ENCODE assay signal across 1 cellular context in genomic region chr1:11650331-11650991, GRCh38.
TF ChIP-seq lines count a peak whose summit lies in the region.

No MANE protein-coding gene starts in this region.

TF ChIP-seq in K562, 482 proteins besides CTCF, POLR2A, EP300 and RAD21 (continued from another document and continues in another):
- TF ChIP-seq ATF3 (IDR thresholded peaks at IDR 0.05) (no peak), ATF3 (CRISPR knock-in tag; conservative IDR thresholded peaks at IDR 0.05) (peak; percentile 44; the same call in 1 of the 2 replicates), ZKSCAN1 (IDR thresholded peaks at IDR 0.05; ENCODE audit: low read depth, low read length) (peak; percentile 67; the same call in 1 of the 2 replicates), E2F5 (CRISPR knock-in tag; IDR thresholded peaks at IDR 0.05) (peak; percentile 52; the same call in 1 of the 2 replicates), BCOR (IDR thresholded peaks at IDR 0.05) (peak; percentile 98), ZBTB34 (CRISPR knock-in tag; IDR thresholded peaks at IDR 0.05) (no peak), CHD4 (IDR thresholded peaks at IDR 0.05; ENCODE audit: insufficient read depth, insufficient replicate concordance, low read depth, low read length, poor library complexity, severe bottlenecking) (no peak), NFRKB (IDR thresholded peaks at IDR 0.05; ENCODE audit: low read depth) (no peak), ZNF586 (CRISPR knock-in tag; conservative IDR thresholded peaks at IDR 0.05) (no peak), YY1 (IDR thresholded peaks at IDR 0.05; ENCODE audit: borderline replicate concordance in 1 of 3, control insufficient read depth in 1 of 3, extremely low read depth in 1 of 3, insufficient read depth in 3 of 3, insufficient read length in 1 of 3, insufficient replicate concordance in 2 of 3, low read depth in 1 of 3, low read length in 2 of 3) (peak in 1 of 3 experiments; percentile 60), PTBP1 (IDR thresholded peaks at IDR 0.05; ENCODE audit: low read depth, low read length) (peak; percentile 97), ZNF511 (CRISPR knock-in tag; IDR thresholded peaks at IDR 0.05) (peak; percentile 57; the same call in 1 of the 2 replicates), MYNN (IDR thresholded peaks at IDR 0.05) (peak; percentile 81), MYNN (CRISPR knock-in tag; IDR thresholded peaks at IDR 0.05) (no peak), ESRRA (IDR thresholded peaks at IDR 0.05; ENCODE audit: borderline replicate concordance, low read depth) (peak; percentile 91), ZNF445 (CRISPR knock-in tag; IDR thresholded peaks at IDR 0.05; ENCODE audit: low read depth) (no peak), IRF1 (CRISPR knock-in tag; IDR thresholded peaks at IDR 0.05; ENCODE audit: borderline replicate concordance) (no peak), SMARCA5 (IDR thresholded peaks at IDR 0.05) (peak; percentile 96; the same call in 1 of the 2 replicates), SFPQ (IDR thresholded peaks at IDR 0.05; ENCODE audit: low read depth, low read length) (no peak), KLF6 (CRISPR knock-in tag; IDR thresholded peaks at IDR 0.05; ENCODE audit: borderline replicate concordance) (no peak), ZNF175 (CRISPR knock-in tag; IDR thresholded peaks at IDR 0.05; ENCODE audit: low read depth) (no peak), TCF7 (IDR thresholded peaks at IDR 0.05; ENCODE audit: borderline replicate concordance) (0 out of 2 replicates have a peak, but pooled peaks have one; percentile 63), ZNF121 (CRISPR knock-in tag; conservative IDR thresholded peaks at IDR 0.05) (peak; percentile 37; the same call in 1 of the 2 replicates), BCLAF1 (IDR thresholded peaks at IDR 0.05; ENCODE audit: borderline replicate concordance in 1 of 2, control insufficient read depth in 1 of 2, low read depth in 2 of 2, low read length in 1 of 2) (no peak), CTBP1 (IDR thresholded peaks at IDR 0.05; ENCODE audit: borderline replicate concordance) (peak; percentile 98), ATF1 (CRISPR knock-in tag; IDR thresholded peaks at IDR 0.05) (no peak; the same call in 1 of the 2 replicates), ATF1 (tag; IDR thresholded peaks at IDR 0.05) (peak; percentile 54), HCFC1 (IDR thresholded peaks at IDR 0.05; ENCODE audit: low read depth, low read length) (0 out of 2 replicates have a peak, but pooled peaks have one; percentile 29), BHLHE40 (IDR thresholded peaks at IDR 0.05; ENCODE audit: low read length) (peak; percentile 84), MGA (IDR thresholded peaks at IDR 0.05) (peak; percentile 63), ZFX (CRISPR knock-in tag; IDR thresholded peaks at IDR 0.05) (peak; percentile 81), RBFOX2 (IDR thresholded peaks at IDR 0.05; ENCODE audit: low read depth, low read length) (peak; percentile 54), ZNF143 (CRISPR knock-in tag; IDR thresholded peaks at IDR 0.05) (0 out of 2 replicates have a peak, but pooled peaks have one; percentile 7), HMGXB4 (CRISPR knock-in tag; IDR thresholded peaks at IDR 0.05) (0 out of 2 replicates have a peak, but pooled peaks have one; percentile 82)
